ENCODE assay signal across 7 cellular contexts in the genomic region with DNA sequence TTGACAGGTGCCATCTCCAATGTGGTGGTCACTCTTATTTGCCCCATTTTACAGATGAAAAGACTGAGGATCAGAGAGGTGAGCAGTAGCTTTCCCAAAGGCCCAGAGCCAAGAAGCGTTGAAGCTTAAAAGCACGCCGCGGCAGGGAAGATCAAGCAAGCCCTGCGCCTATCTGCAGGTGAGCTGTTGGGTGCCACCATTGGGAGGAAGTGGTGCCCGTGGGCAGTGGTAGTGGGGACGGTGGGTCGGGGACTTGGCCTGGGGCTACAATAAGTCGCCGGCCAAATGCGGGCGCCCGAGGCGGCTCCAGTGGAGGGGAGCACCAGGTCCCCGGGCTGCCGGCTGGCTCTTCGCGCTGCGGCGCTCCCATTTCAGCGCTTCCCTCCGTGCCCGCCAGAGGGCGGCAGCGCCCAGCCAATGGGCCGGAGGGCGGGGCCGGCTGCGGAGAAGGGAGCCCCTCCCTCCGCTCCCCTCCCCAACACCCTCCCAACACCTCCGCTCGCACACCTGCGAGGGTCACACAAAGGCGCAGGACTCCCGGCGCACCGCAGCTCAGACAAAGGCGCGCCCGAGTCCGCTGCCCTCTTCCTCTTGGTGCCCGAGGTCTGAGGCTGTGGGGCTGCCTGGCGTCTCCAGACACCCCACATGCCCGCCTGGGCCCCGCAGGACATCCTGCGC. TPM values are rescaled to one million over a fixed set of nuclear protein-coding genes. Genes with fewer than 3 reads are reported as not detected.
DNase-seq lines count a peak whose midpoint lies in the region; ATAC-seq lines count a peak whose summit lies in the region.

No MANE protein-coding gene starts in this region.

- H3K27ac Mint-ChIP-seq in natural killer cell treated with Interleukin-12 subunit alpha and Interleukin-12 subunit beta and Interleukin-15 and Interleukin-18, amount 100 ng/mL, for 72 hours, result peak overlapping the region; percentile 55 to 69

- no peak overlapping the region for H3K27ac ChIP-seq in HUES64 (ENCODE audit: low read depth, low read length)

- H3K36me3 ChIP-seq in HUES64 (ENCODE audit: insufficient read depth, low read length), result no peaks in the 10 kb centered on the region

- peaks cover 62% of the 10 kb centered on the region for H3K4me1 Mint-ChIP-seq in activated T-cell treated with anti-CD3 and anti-CD28 coated beads, Interleukin-2, amount 50 U/mL, for 4 hours (ENCODE audit: low read depth)
- H3K4me1 Mint-ChIP-seq in natural killer cell treated with Interleukin-12 subunit alpha and Interleukin-12 subunit beta and Interleukin-15 and Interleukin-18, amount 100 ng/mL, for 72 hours (ENCODE audit: low read depth in 2 of 2), result peaks cover 38 to 48% of the 10 kb centered on the region in 2 donors

- H3K9me3 Mint-ChIP-seq in activated T-cell treated with anti-CD3 and anti-CD28 coated beads, Interleukin-2, amount 50 U/mL, for 4 hours, result no peaks in the 10 kb centered on the region
- no peaks in the 10 kb centered on the region for H3K9me3 Mint-ChIP-seq in natural killer cell treated with Interleukin-12 subunit alpha and Interleukin-12 subunit beta and Interleukin-15 and Interleukin-18, amount 100 ng/mL, for 72 hours

- DNase-seq in OCI-M2 (lab: John Stamatoyannopoulos, UW; ENCODE audit: unreplicated experiment), result peak; percentile 7
- DNase-seq in activated T-cell treated with anti-CD3 and anti-CD28 coated beads, Interleukin-2, amount 50 U/mL, for 4 hours, result peak; percentile 85
- peak; percentile 29 for DNase-seq in fibroblast of peridontal ligament (ENCODE audit: extremely low read depth)
- peak; percentile 82 for DNase-seq in natural killer cell treated with Interleukin-12 subunit alpha and Interleukin-12 subunit beta and Interleukin-15 and Interleukin-18, amount 100 ng/mL, for 72 hours (ENCODE audit: low spot score)
- peak; percentile 74 for DNase-seq in stimulated activated naive CD4-positive, alpha-beta T cell treated with Interleukin-2 at 50 U/mL for 16 hours (lab: John Stamatoyannopoulos, UW)

- peak overlapping the region; percentile 57 for H3K4me3 ChIP-seq in HUES64 (ENCODE audit: low read length)

- ATAC-seq in GM18502 (IDR thresholded peaks at IDR 0.05; ENCODE audit: poor library complexity, unreplicated experiment), result peak; percentile 38
- ATAC-seq in activated T-cell treated with anti-CD3 and anti-CD28 coated beads, Interleukin-2, amount 50 U/mL, for 4 hours, result peak; percentile 75 to 79
- peak; percentile 81 to 87 for ATAC-seq in natural killer cell treated with Interleukin-12 subunit alpha and Interleukin-12 subunit beta and Interleukin-15 and Interleukin-18, amount 100 ng/mL, for 72 hours

- no peaks in the 10 kb centered on the region for H3K9me3 ChIP-seq in HUES64 (ENCODE audit: insufficient read depth, low read depth, low read length)

- peaks cover 7% of the 10 kb centered on the region for H3K36me3 Mint-ChIP-seq in activated T-cell treated with anti-CD3 and anti-CD28 coated beads, Interleukin-2, amount 50 U/mL, for 4 hours (ENCODE audit: insufficient read depth)
- H3K36me3 Mint-ChIP-seq in natural killer cell treated with Interleukin-12 subunit alpha and Interleukin-12 subunit beta and Interleukin-15 and Interleukin-18, amount 100 ng/mL, for 72 hours, result peaks cover 2% of the 10 kb centered on the region

- H3K27me3 ChIP-seq in HUES64 (ENCODE audit: insufficient read depth, low read length), result peaks cover 36% of the 10 kb centered on the region

- WGBS in HUES64, result 7% methylated on average over 46 of the region's 46 CpGs

- no peaks in the 10 kb centered on the region for H3K27me3 Mint-ChIP-seq in activated T-cell treated with anti-CD3 and anti-CD28 coated beads, Interleukin-2, amount 50 U/mL, for 4 hours (ENCODE audit: low read depth)
- H3K27me3 Mint-ChIP-seq in natural killer cell treated with Interleukin-12 subunit alpha and Interleukin-12 subunit beta and Interleukin-15 and Interleukin-18, amount 100 ng/mL, for 72 hours, result no peaks in the 10 kb centered on the region

- H3K4me1 ChIP-seq in HUES64 (ENCODE audit: insufficient read depth, low read length), result peaks cover 2% of the 10 kb centered on the region; the same call in 1 of the 2 replicates

- H3K4me3 Mint-ChIP-seq in activated T-cell treated with anti-CD3 and anti-CD28 coated beads, Interleukin-2, amount 50 U/mL, for 4 hours, result peak overlapping the region; percentile 94
- H3K4me3 Mint-ChIP-seq in natural killer cell treated with Interleukin-12 subunit alpha and Interleukin-12 subunit beta and Interleukin-15 and Interleukin-18, amount 100 ng/mL, for 72 hours, result peak overlapping the region; percentile 95

- H3K9ac ChIP-seq in HUES64 (ENCODE audit: low read depth, low read length), result peak overlapping the region; percentile 56

RNA-seq across cellular contexts. Expression of gene POU2F2, which starts 0.7 kb away (rescaled TPM):
- polyA plus RNA-seq in HUES64 (2013, experiment 1 of 2), result 4.9 TPM
- polyA plus RNA-seq in HUES64 (2013, experiment 2 of 2), result 3.2 TPM
- total RNA-seq in activated T-cell treated with anti-CD3 and anti-CD28 coated beads, Interleukin-2, amount 50 U/mL, for 4 hours, result 100 to 1,000 TPM in 1 of 3 donors, 10 to 100 TPM in 2; 83.9 to 123 (median 85.7) TPM
- 10 to 100 TPM; 21.6 to 30.5 TPM for total RNA-seq in natural killer cell treated with Interleukin-12 subunit alpha and Interleukin-12 subunit beta and Interleukin-15 and Interleukin-18, amount 100 ng/mL, for 72 hours

RNA-seq across cellular contexts. Expression of gene ZNF574, which starts 57.0 kb away (rescaled TPM):
- 21.0 TPM for polyA plus RNA-seq in HUES64 (2013, experiment 1 of 2)
- polyA plus RNA-seq in HUES64 (2013, experiment 2 of 2), result 21.1 TPM
- total RNA-seq in activated T-cell treated with anti-CD3 and anti-CD28 coated beads, Interleukin-2, amount 50 U/mL, for 4 hours, result 10 to 100 TPM; 19.9 to 20.7 (median 20.6) TPM
- 10 to 100 TPM; 14.2 to 16.1 TPM for total RNA-seq in natural killer cell treated with Interleukin-12 subunit alpha and Interleukin-12 subunit beta and Interleukin-15 and Interleukin-18, amount 100 ng/mL, for 72 hours

Comparison
In these comparisons a context has a peak if more than half of its experiments do, and no peak if none do; other contexts are left out.
1. DNase-seq: peak in every context shown above with its lines; median percentile 85 in activated T-cell treated with anti-CD3 and anti-CD28 coated beads, Interleukin-2, amount 50 U/mL, for 4 hours; 82 in natural killer cell treated with Interleukin-12 subunit alpha and Interleukin-12 subunit beta and Interleukin-15 and Interleukin-18, amount 100 ng/mL, for 72 hours; 74 in stimulated activated naive CD4-positive, alpha-beta T cell treated with Interleukin-2 at 50 U/mL for 16 hours; 29 in fibroblast of peridontal ligament; 7 in OCI-M2.